ENCODE assay signal across 13 cellular contexts in the genomic region with DNA sequence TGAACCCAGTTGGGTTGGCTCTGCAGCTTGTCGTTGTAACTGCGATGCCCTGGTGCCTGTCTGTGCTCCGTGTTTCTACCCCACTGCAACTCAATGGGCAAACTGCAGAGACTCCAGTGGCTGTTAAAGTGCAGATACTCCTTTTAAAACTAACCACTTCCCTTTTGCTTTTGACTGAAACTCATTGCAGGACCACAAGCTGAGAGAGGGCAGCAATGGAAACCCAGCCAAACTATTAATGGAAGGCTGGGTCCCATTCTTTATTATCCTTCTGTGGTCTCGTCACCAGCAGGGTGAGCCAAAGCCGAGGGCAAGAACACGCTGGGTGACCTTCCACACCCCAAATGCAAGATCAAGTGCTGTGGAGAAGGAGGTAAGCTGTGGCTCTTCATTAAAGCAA.
A peak's percentile ranks its signal among the peaks of the same experiment; 100 is the strongest.
DNase-seq lines count a peak whose midpoint lies in the region; ATAC-seq and TF ChIP-seq lines count a peak whose summit lies in the region.
"Had no signal": no experiment of that assay in that cellular context is flagged by ENCODE, and none has a peak within 500 bp of the region (broad histone marks: within the 10 kb centered on the region; RNA-seq: fewer than 3 reads in every experiment).

No MANE protein-coding gene starts in this region.

- CTCF ChIA-PET in CD4-positive, alpha-beta T cell (lab: Charles Lee), result interaction anchor here (0.8 to 1.7 kb wide), 3 partner anchors 25 to 271 kb away, joined by 3 to 5 read pairs (median 3); no protein-coding TSS in a partner anchor

- no peaks in the 10 kb centered on the region for H3K27me3 ChIP-seq in CD4-positive, alpha-beta T cell (ENCODE audit: control insufficient read depth, insufficient read depth, low read length)
- H3K27me3 ChIP-seq: ascending aorta had no signal

- peak in 1 of 10 experiments; percentile 18 for DNase-seq in CD4-positive, alpha-beta T cell
- DNase-seq in GM12865 (ENCODE audit: low read depth), result peak; percentile 78
- no peak for DNase-seq in epithelial cell of esophagus (ENCODE audit: low read depth)
- DNase-seq in cerebellar cortex (ENCODE audit: low spot score), result no peak
- no peak for DNase-seq in retina
- DNase-seq: Karpas-422, NCI-H2171 had no signal

- H3K4me3 ChIP-seq in GM12865 (ENCODE audit: low read depth, low read length) (no peak overlapping the region), epithelial cell of esophagus (ENCODE audit: low read length) (no peak overlapping the region)
- H3K4me3 ChIP-seq: ascending aorta, gastroesophageal sphincter had no signal

- POLR2A ChIA-PET in CD4-positive, alpha-beta T cell (lab: Charles Lee), result interaction anchor here (0.8 to 4.4 kb wide), 3 partner anchors 17 to 271 kb away, joined by 3 to 16 read pairs (median 7); no protein-coding TSS in a partner anchor

- no peak overlapping the region for H3K27ac ChIP-seq in CD4-positive, alpha-beta T cell (ENCODE audit: low read depth, low read length)
- H3K27ac ChIP-seq: ascending aorta, gastroesophageal sphincter had no signal

- TF ChIP-seq CTCF in CD4-positive, alpha-beta T cell (IDR thresholded peaks at IDR 0.05), result no peak
- TF ChIP-seq CTCF in GM12865 (IDR thresholded peaks at IDR 0.05; ENCODE audit: insufficient read depth, low read depth, low read length, missing control alignments) (peak; percentile 26), epithelial cell of esophagus (IDR thresholded peaks at IDR 0.05; ENCODE audit: insufficient read depth, low read depth, low read length, missing control alignments) (peak; percentile 22)

- no peaks in the 10 kb centered on the region for H3K27me3 Mint-ChIP-seq in CD4-positive, alpha-beta T cell
- no peaks in the 10 kb centered on the region for H3K27me3 Mint-ChIP-seq in T-helper 1 cell treated with Interleukin-12 subunit alpha and Interleukin-12 subunit beta and Interleukin-4 antibody, amounts not matched to agents 30 μg/mL and 1 μg/mL, for 36 hours (ENCODE audit: low read depth)

- intact Hi-C loops in CD4-positive, alpha-beta T cell (cut with DNase I, micrococcal nuclease), result loop anchor here (5.0 to 10.0 kb wide), 2 partner anchors 80 to 267 kb away; no protein-coding TSS in a partner anchor

- H3K4me3 Mint-ChIP-seq in CD4-positive, alpha-beta T cell, result peak overlapping the region; percentile 16
- peak overlapping the region; percentile 16 for H3K4me3 Mint-ChIP-seq in T-helper 1 cell treated with Interleukin-12 subunit alpha and Interleukin-12 subunit beta and Interleukin-4 antibody, amounts not matched to agents 30 μg/mL and 1 μg/mL, for 36 hours

- peak overlapping the region; percentile 71 for H3K27ac Mint-ChIP-seq in CD4-positive, alpha-beta T cell
- peak overlapping the region; percentile 90 for H3K27ac Mint-ChIP-seq in T-helper 1 cell treated with Interleukin-12 subunit alpha and Interleukin-12 subunit beta and Interleukin-4 antibody, amounts not matched to agents 30 μg/mL and 1 μg/mL, for 36 hours

- no peaks in the 10 kb centered on the region for H3K9me3 ChIP-seq in CD4-positive, alpha-beta T cell (ENCODE audit: control insufficient read depth, low read length)
- H3K9me3 ChIP-seq: ascending aorta, gastroesophageal sphincter had no signal

- H3K36me3 Mint-ChIP-seq in CD4-positive, alpha-beta T cell (ENCODE audit: low read depth), result no peaks in the 10 kb centered on the region
- H3K36me3 Mint-ChIP-seq in T-helper 1 cell treated with Interleukin-12 subunit alpha and Interleukin-12 subunit beta and Interleukin-4 antibody, amounts not matched to agents 30 μg/mL and 1 μg/mL, for 36 hours (ENCODE audit: low read depth), result peaks cover 16% of the 10 kb centered on the region

- peaks cover 100% of the 10 kb centered on the region for H3K4me1 Mint-ChIP-seq in CD4-positive, alpha-beta T cell (ENCODE audit: low read depth)
- peaks cover 77% of the 10 kb centered on the region for H3K4me1 Mint-ChIP-seq in T-helper 1 cell treated with Interleukin-12 subunit alpha and Interleukin-12 subunit beta and Interleukin-4 antibody, amounts not matched to agents 30 μg/mL and 1 μg/mL, for 36 hours (ENCODE audit: low read depth)

- peaks cover 2% of the 10 kb centered on the region for H3K9me3 Mint-ChIP-seq in CD4-positive, alpha-beta T cell
- peaks cover 10% of the 10 kb centered on the region for H3K9me3 Mint-ChIP-seq in T-helper 1 cell treated with Interleukin-12 subunit alpha and Interleukin-12 subunit beta and Interleukin-4 antibody, amounts not matched to agents 30 μg/mL and 1 μg/mL, for 36 hours

- peak; percentile 14 for ATAC-seq in CD4-positive, alpha-beta T cell (ENCODE audit: poor library complexity)
- no peak for ATAC-seq in GM19035 (IDR thresholded peaks at IDR 0.05; ENCODE audit: unreplicated experiment)
- no peak for ATAC-seq in GM18873 (IDR thresholded peaks at IDR 0.05; ENCODE audit: low FRiP score, unreplicated experiment)
- ATAC-seq: gastroesophageal sphincter, Panc1 had no signal
